Comparison of ENCODE assay signal across 1 cellular context in genomic region chr22:23157560-23158515, GRCh38.
TF ChIP-seq lines count a peak whose summit lies in the region.

No MANE protein-coding gene starts in this region.

TF ChIP-seq in K562, 482 proteins besides CTCF, POLR2A, EP300 and RAD21:
- TF ChIP-seq ZNF780A (CRISPR knock-in tag; IDR thresholded peaks at IDR 0.05) (no peak), BHLHE40 (IDR thresholded peaks at IDR 0.05; ENCODE audit: low read length) (peak; percentile 77), ATF3 (IDR thresholded peaks at IDR 0.05) (no peak), ATF3 (CRISPR knock-in tag; conservative IDR thresholded peaks at IDR 0.05) (0 out of 2 replicates have a peak, but pooled peaks have one; percentile 15), CEBPZ (IDR thresholded peaks at IDR 0.05; ENCODE audit: borderline replicate concordance, low read depth, low read length) (0 out of 2 replicates have a peak, but pooled peaks have one; percentile 16)
TF ChIP-seq in K562: peak in this region for 3.
